ENCODE assay signal across 8 cellular contexts in the genomic region with DNA sequence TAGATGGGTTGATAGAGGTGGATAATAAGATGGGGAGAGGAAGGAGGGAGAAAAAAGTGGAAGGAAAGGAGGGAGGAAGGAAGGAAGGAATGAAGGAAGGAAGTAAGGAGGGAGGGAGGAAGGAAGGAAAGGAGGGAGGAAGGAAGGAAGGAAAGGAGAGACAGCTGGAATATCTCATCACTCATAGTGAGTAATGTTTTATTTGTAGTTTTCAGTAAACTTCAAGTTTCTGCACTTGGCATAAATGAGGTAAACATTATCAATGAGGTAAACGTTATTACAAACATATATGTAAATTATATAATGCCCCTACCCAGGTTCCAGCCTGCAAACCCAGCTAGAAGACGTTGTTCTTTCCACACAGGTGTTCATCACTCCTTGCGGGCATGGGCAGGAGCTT.
"Had no signal": no experiment of that assay in that cellular context is flagged by ENCODE, and none has a peak within 500 bp of the region (broad histone marks: within the 10 kb centered on the region; RNA-seq: fewer than 3 reads in every experiment).

No MANE protein-coding gene starts in this region.

- FAIRE-seq: G401.6, GM12878, GM12891, GM12892, GM18507, GM19239 had no signal

- DNase-seq: GDM1, GF-D8 had no signal

- ATAC-seq: GM12878 had no signal

- H3K4me3 ChIP-seq: GM12878 had no signal
